In the genomic region with DNA sequence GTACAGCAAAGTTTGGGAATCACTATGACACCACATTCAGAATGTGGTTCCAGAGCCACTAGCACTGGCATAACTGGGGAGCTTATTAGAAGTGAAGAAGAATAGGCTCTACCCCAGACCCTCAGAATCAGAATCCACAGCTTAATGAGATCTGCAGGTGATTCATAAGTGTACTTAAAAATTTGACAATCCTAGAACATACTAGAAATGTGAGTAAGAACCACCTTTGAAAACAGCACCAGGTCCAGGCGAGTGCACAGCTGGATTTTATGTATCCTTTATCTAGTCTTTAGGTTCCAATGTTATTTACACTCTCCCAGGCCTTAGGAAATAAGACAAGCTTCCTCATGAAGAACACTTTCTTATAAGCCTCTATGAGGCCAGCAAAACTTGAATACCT, we compare ENCODE assay signal across 14 cellular contexts.
DNase-seq lines count a peak whose midpoint lies in the region; ATAC-seq, FAIRE-seq and TF ChIP-seq lines count a peak whose summit lies in the region.
"Had no signal": no experiment of that assay in that cellular context is flagged by ENCODE, and none has a peak within 500 bp of the region (broad histone marks: within the 10 kb centered on the region; RNA-seq: fewer than 3 reads in every experiment).

No MANE protein-coding gene starts in this region.

- H3F3A ChIP-seq in smooth muscle cell (ENCODE audit: low read depth) = no peaks in the 10 kb centered on the region

- H4K20me1 ChIP-seq in keratinocyte (ENCODE audit: control insufficient read depth, extremely low read depth, insufficient read depth, low read length) = no peaks in the 10 kb centered on the region
- H4K20me1 ChIP-seq in smooth muscle cell (ENCODE audit: low read depth) = no peaks in the 10 kb centered on the region
- H4K20me1 ChIP-seq: BLaER1 treated with 17β-estradiol and CSF1 and Interleukin-3, amounts not matched to agents 10 nM and 100 nM had no signal

- WGBS in psoas muscle, 3 donors = 72 to 79% (median 75%) methylated on average over 1 of the region's 1 CpG
- WGBS in smooth muscle cell (ENCODE audit: low lambda C conversion rate) = 100% methylated on average over 1 of the region's 1 CpG

- H3K4me3 ChIP-seq in keratinocyte (ENCODE audit: control insufficient read depth in 2 of 3, extremely low read depth in 1 of 3, insufficient read depth in 2 of 3, low read depth in 1 of 3, low read length in 3 of 3) = no peak overlapping the region
- no peak overlapping the region for H3K4me3 ChIP-seq in psoas muscle
- no peak overlapping the region for H3K4me3 ChIP-seq in smooth muscle cell
- H3K4me3 ChIP-seq: BLaER1 treated with 17β-estradiol and CSF1 and Interleukin-3, amounts not matched to agents 10 nM and 100 nM had no signal

- H2AFZ ChIP-seq in keratinocyte (ENCODE audit: control insufficient read depth, low read length) (no peak overlapping the region), smooth muscle cell (ENCODE audit: low read depth) (no peak overlapping the region)

- H3K4me2 ChIP-seq in keratinocyte (ENCODE audit: control insufficient read depth, extremely low read depth, insufficient read depth, low read depth, low read length) (no peak overlapping the region), smooth muscle cell (no peak overlapping the region)
- H3K4me2 ChIP-seq: BLaER1 treated with 17β-estradiol and CSF1 and Interleukin-3, amounts not matched to agents 10 nM and 100 nM had no signal

- DNase-seq in left ventricle myocardium superior = no peak
- DNase-seq in cardiac septum (ENCODE audit: low spot score) = no peak
- no peak for DNase-seq in keratinocyte (ENCODE audit: low read depth, low spot score)
- DNase-seq in psoas muscle = no peak
- no peak for DNase-seq in smooth muscle cell (lab: John Stamatoyannopoulos, UW; ENCODE audit: unreplicated experiment)
- DNase-seq in NCI-H345 treated with DMSO at 0.1 percent for 48 hours (lab: John Stamatoyannopoulos, UW; ENCODE audit: unreplicated experiment) = no peak
- DNase-seq: ACHN; CD4-positive, CD25-positive, alpha-beta regulatory T cell; GOT3; H9 had no signal

- intact Hi-C loops in left ventricle myocardium superior (cut with micrococcal nuclease) (no loop called here), cardiac septum (cut with DNase I) (no loop called here), psoas muscle (cut with DNase I) (no loop called here)

- H3K79me2 ChIP-seq in keratinocyte (ENCODE audit: control insufficient read depth, insufficient read depth, low read length) (peaks cover under 1% of the 10 kb centered on the region), smooth muscle cell (ENCODE audit: low read depth) (no peaks in the 10 kb centered on the region)

- H3K9ac ChIP-seq in keratinocyte (ENCODE audit: control insufficient read depth, extremely low read depth, insufficient read depth, low read length) = no peak overlapping the region
- H3K9ac ChIP-seq in smooth muscle cell (ENCODE audit: low read depth) = no peak overlapping the region
- H3K9ac ChIP-seq: BLaER1 treated with 17β-estradiol and CSF1 and Interleukin-3, amounts not matched to agents 10 nM and 100 nM had no signal

- dilution Hi-C loops in keratinocyte (cut with MboI; ENCODE audit: extremely low pct_ligation_motif_present, low sequenced_read_pairs) = no loop called here

- ATAC-seq in left ventricle myocardium superior (peak; percentile 10), psoas muscle (no peak), HG03571 (IDR thresholded peaks at IDR 0.05; ENCODE audit: unreplicated experiment) (no peak)

- H3K4me1 ChIP-seq in keratinocyte (ENCODE audit: control insufficient read depth, extremely low read depth, insufficient read depth, low read length) (peaks cover 7% of the 10 kb centered on the region), psoas muscle (peaks cover 62% of the 10 kb centered on the region), smooth muscle cell (ENCODE audit: low read depth) (no peaks in the 10 kb centered on the region)

- TF ChIP-seq CTCF in keratinocyte (optimal IDR thresholded peaks at IDR 0.05 in 1 of 3, IDR thresholded peaks at IDR 0.05 in 1 of 3, conservative IDR thresholded peaks at IDR 0.05 in 1 of 3; ENCODE audit: extremely low read depth in 1 of 3, insufficient read depth in 2 of 3, low read length in 3 of 3) (no peak), psoas muscle (IDR thresholded peaks at IDR 0.05) (no peak), smooth muscle cell (IDR thresholded peaks at IDR 0.05; ENCODE audit: borderline replicate concordance, insufficient read depth, poor library complexity, severe bottlenecking) (no peak)

- H3K36me3 ChIP-seq in keratinocyte (ENCODE audit: control insufficient read depth in 2 of 2, extremely low read depth in 1 of 2, insufficient read depth in 2 of 2, low read length in 2 of 2) (peaks cover 0 to 2% of the 10 kb centered on the region in 2 experiments), psoas muscle (ENCODE audit: insufficient read depth in 1 of 2, low read depth in 1 of 2) (no peaks in the 10 kb centered on the region), smooth muscle cell (ENCODE audit: low read depth) (no peaks in the 10 kb centered on the region)
- H3K36me3 ChIP-seq: BLaER1 treated with 17β-estradiol and CSF1 and Interleukin-3, amounts not matched to agents 10 nM and 100 nM had no signal

- FAIRE-seq in keratinocyte (lab: Jason Lieb, UNC) = peak; percentile 51
- FAIRE-seq: GM12891 had no signal

- H3K27ac ChIP-seq in keratinocyte (ENCODE audit: control insufficient read depth, insufficient read depth, low read length) (no peak overlapping the region), psoas muscle (peak overlapping the region; percentile 12), smooth muscle cell (ENCODE audit: low read depth) (no peak overlapping the region)
- H3K27ac ChIP-seq: BLaER1 treated with 17β-estradiol and CSF1 and Interleukin-3, amounts not matched to agents 10 nM and 100 nM; HL-60 had no signal

- no peaks in the 10 kb centered on the region for H3K9me1 ChIP-seq in keratinocyte (ENCODE audit: control insufficient read depth, extremely low read depth, insufficient read depth, low read length)

- H3K9me3 ChIP-seq in keratinocyte (ENCODE audit: control insufficient read depth, low read depth, low read length) (no peaks in the 10 kb centered on the region), psoas muscle (no peaks in the 10 kb centered on the region), smooth muscle cell (replicated peaks; ENCODE audit: low read depth) (no peaks in the 10 kb centered on the region)
- H3K9me3 ChIP-seq: BLaER1 treated with 17β-estradiol and CSF1 and Interleukin-3, amounts not matched to agents 10 nM and 100 nM had no signal

- H3K27me3 ChIP-seq in keratinocyte (ENCODE audit: control insufficient read depth, extremely low read depth, insufficient read depth, low read length) = no peaks in the 10 kb centered on the region
- no peaks in the 10 kb centered on the region for H3K27me3 ChIP-seq in psoas muscle (ENCODE audit: insufficient read depth in 3 of 3, low read length in 2 of 3)
- no peaks in the 10 kb centered on the region for H3K27me3 ChIP-seq in smooth muscle cell (ENCODE audit: low read depth)
- H3K27me3 ChIP-seq: BLaER1 treated with 17β-estradiol and CSF1 and Interleukin-3, amounts not matched to agents 10 nM and 100 nM had no signal
